In genomic region chr13:44313674-44314073, GRCh38 we compare ENCODE assay signal across 1 cellular context.
TF ChIP-seq lines count a peak whose summit lies in the region.

No MANE protein-coding gene starts in this region.

TF ChIP-seq in GM23338, 12 proteins besides CTCF, POLR2A, EP300 and RAD21 (continued from another document):
- TF ChIP-seq, protein P1, sequence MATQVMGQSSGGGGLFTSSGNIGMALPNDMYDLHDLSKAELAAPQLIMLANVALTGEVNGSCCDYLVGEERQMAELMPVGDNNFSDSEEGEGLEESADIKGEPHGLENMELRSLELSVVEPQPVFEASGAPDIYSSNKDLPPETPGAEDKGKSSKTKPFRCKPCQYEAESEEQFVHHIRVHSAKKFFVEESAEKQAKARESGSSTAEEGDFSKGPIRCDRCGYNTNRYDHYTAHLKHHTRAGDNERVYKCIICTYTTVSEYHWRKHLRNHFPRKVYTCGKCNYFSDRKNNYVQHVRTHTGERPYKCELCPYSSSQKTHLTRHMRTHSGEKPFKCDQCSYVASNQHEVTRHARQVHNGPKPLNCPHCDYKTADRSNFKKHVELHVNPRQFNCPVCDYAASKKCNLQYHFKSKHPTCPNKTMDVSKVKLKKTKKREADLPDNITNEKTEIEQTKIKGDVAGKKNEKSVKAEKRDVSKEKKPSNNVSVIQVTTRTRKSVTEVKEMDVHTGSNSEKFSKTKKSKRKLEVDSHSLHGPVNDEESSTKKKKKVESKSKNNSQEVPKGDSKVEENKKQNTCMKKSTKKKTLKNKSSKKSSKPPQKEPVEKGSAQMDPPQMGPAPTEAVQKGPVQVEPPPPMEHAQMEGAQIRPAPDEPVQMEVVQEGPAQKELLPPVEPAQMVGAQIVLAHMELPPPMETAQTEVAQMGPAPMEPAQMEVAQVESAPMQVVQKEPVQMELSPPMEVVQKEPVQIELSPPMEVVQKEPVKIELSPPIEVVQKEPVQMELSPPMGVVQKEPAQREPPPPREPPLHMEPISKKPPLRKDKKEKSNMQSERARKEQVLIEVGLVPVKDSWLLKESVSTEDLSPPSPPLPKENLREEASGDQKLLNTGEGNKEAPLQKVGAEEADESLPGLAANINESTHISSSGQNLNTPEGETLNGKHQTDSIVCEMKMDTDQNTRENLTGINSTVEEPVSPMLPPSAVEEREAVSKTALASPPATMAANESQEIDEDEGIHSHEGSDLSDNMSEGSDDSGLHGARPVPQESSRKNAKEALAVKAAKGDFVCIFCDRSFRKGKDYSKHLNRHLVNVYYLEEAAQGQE (IDR thresholded peaks at IDR 0.05; ENCODE audit: unreplicated experiment), result no peak
- no peak for TF ChIP-seq JUNB (IDR thresholded peaks at IDR 0.05; ENCODE audit: unreplicated experiment)
